ENCODE assay signal across 21 cellular contexts in genomic region chr1:62716397-62716796, GRCh38. TPM values are rescaled to one million over a fixed set of nuclear protein-coding genes. Genes with fewer than 3 reads are reported as not detected.
DNase-seq lines count a peak whose midpoint lies in the region; ATAC-seq and TF ChIP-seq lines count a peak whose summit lies in the region.
"Had no signal": no experiment of that assay in that cellular context is flagged by ENCODE, and none has a peak within 500 bp of the region (broad histone marks: within the 10 kb centered on the region; RNA-seq: fewer than 3 reads in every experiment).

No MANE protein-coding gene starts in this region.

- H3K4me1 Mint-ChIP-seq in dendritic cell treated with granulocyte-macrophage colony-stimulating factor and Interleukin-4, amounts not matched to agents 40 ng/mL and 50 ng/mL, for 4 days (ENCODE audit: low read depth), result peaks cover 14% of the 10 kb centered on the region
- H3K4me1 Mint-ChIP-seq: CD8-positive, alpha-beta memory T cell; memory B cell; nephron; stimulated activated naive CD8-positive, alpha-beta T cell treated with anti-CD3 and anti-CD28 coated beads, Interleukin-15, amount 100 ng/mL, for 72 hours had no signal

- H3K4me3 ChIP-seq in coronary artery, result no peak overlapping the region
- H3K4me3 ChIP-seq: GM12878, K562, uterus had no signal

- ATAC-seq in Right ventricle myocardium superior (ENCODE audit: poor library complexity), result peak; percentile 45
- ATAC-seq: activated CD8-positive, alpha-beta T cell treated with anti-CD3 and anti-CD28 coated beads for 36 hours; GM12878; K562; stimulated activated naive CD8-positive, alpha-beta T cell treated with anti-CD3 and anti-CD28 coated beads, Interleukin-15, amount 100 ng/mL, for 72 hours had no signal

- no peak for TF ChIP-seq CTCF in coronary artery (IDR thresholded peaks at IDR 0.05)

- H3K4me3 Mint-ChIP-seq in dendritic cell treated with granulocyte-macrophage colony-stimulating factor and Interleukin-4, amounts not matched to agents 40 ng/mL and 50 ng/mL, for 4 days, result no peak overlapping the region
- H3K4me3 Mint-ChIP-seq: activated CD8-positive, alpha-beta T cell treated with anti-CD3 and anti-CD28 coated beads for 36 hours; CD8-positive, alpha-beta memory T cell; memory B cell; nephron; stimulated activated naive CD8-positive, alpha-beta T cell treated with anti-CD3 and anti-CD28 coated beads, Interleukin-15, amount 100 ng/mL, for 72 hours had no signal

- DNase-seq in Right ventricle myocardium superior (no peak), cardiac septum (ENCODE audit: low spot score) (no peak), NOMO-1 treated with DMSO at 0.1 percent for 48 hours (lab: John Stamatoyannopoulos, UW; ENCODE audit: unreplicated experiment) (peak; percentile 47), renal cortical epithelial cell (ENCODE audit: low read depth) (peak; percentile 13), 8988T (no peak), coronary artery (ENCODE audit: low spot score) (no peak)
- no peak for DNase-seq in effector CD8-positive, alpha-beta T cell (lab: John Stamatoyannopoulos, UW)
- DNase-seq: activated CD8-positive, alpha-beta T cell treated with anti-CD3 and anti-CD28 coated beads for 36 hours; CD8-positive, alpha-beta memory T cell; DND-41; effector memory CD4-positive, alpha-beta T cell; NCI-H1417 treated with DMSO at 0.1 percent for 48 hours; NCI-H446 treated with DMSO at 0.1 percent for 48 hours; OCI-M1; stimulated activated naive CD8-positive, alpha-beta T cell treated with anti-CD3 and anti-CD28 coated beads, Interleukin-15, amount 100 ng/mL, for 72 hours; uterus had no signal

- H3K9me3 Mint-ChIP-seq in dendritic cell treated with granulocyte-macrophage colony-stimulating factor and Interleukin-4, amounts not matched to agents 40 ng/mL and 50 ng/mL, for 4 days, result no peaks in the 10 kb centered on the region
- H3K9me3 Mint-ChIP-seq: activated CD8-positive, alpha-beta T cell treated with anti-CD3 and anti-CD28 coated beads for 36 hours; CD8-positive, alpha-beta memory T cell; memory B cell; nephron; stimulated activated naive CD8-positive, alpha-beta T cell treated with anti-CD3 and anti-CD28 coated beads, Interleukin-15, amount 100 ng/mL, for 72 hours had no signal

- intact Hi-C loops in Right ventricle myocardium superior (cut with DNase I) (no loop called here), cardiac septum (cut with DNase I) (no loop called here)
- intact Hi-C loops in dendritic cell treated with granulocyte-macrophage colony-stimulating factor and Interleukin-4, amounts not matched to agents 40 ng/mL and 50 ng/mL, for 4 days (cut with micrococcal nuclease), result no loop called here

- H3K36me3 Mint-ChIP-seq in dendritic cell treated with granulocyte-macrophage colony-stimulating factor and Interleukin-4, amounts not matched to agents 40 ng/mL and 50 ng/mL, for 4 days (ENCODE audit: low read depth), result no peaks in the 10 kb centered on the region
- H3K36me3 Mint-ChIP-seq: CD8-positive, alpha-beta memory T cell; memory B cell had no signal

- peak overlapping the region; percentile 37 for H3K27ac Mint-ChIP-seq in dendritic cell treated with granulocyte-macrophage colony-stimulating factor and Interleukin-4, amounts not matched to agents 40 ng/mL and 50 ng/mL, for 4 days
- H3K27ac Mint-ChIP-seq: activated CD8-positive, alpha-beta T cell treated with anti-CD3 and anti-CD28 coated beads for 36 hours; CD8-positive, alpha-beta memory T cell; memory B cell; nephron; stimulated activated naive CD8-positive, alpha-beta T cell treated with anti-CD3 and anti-CD28 coated beads, Interleukin-15, amount 100 ng/mL, for 72 hours had no signal

- no peaks in the 10 kb centered on the region for H3K27me3 Mint-ChIP-seq in dendritic cell treated with granulocyte-macrophage colony-stimulating factor and Interleukin-4, amounts not matched to agents 40 ng/mL and 50 ng/mL, for 4 days
- H3K27me3 Mint-ChIP-seq: activated CD8-positive, alpha-beta T cell treated with anti-CD3 and anti-CD28 coated beads for 36 hours; stimulated activated naive CD8-positive, alpha-beta T cell treated with anti-CD3 and anti-CD28 coated beads, Interleukin-15, amount 100 ng/mL, for 72 hours had no signal

- H3K27ac ChIP-seq in coronary artery, result no peak overlapping the region
- H3K27ac ChIP-seq: uterus had no signal

RNA-seq across cellular contexts. Expression of gene DOCK7, which starts 28.2 kb away (rescaled TPM):
- total RNA-seq in Right ventricle myocardium superior, result 7.7 TPM
- total RNA-seq in cardiac septum, result 12.8 TPM
- 71.4 and 132 TPM in 2 replicates for total RNA-seq in renal cortical epithelial cell

Comparison
In these comparisons a context has a peak if more than half of its experiments do, and no peak if none do; other contexts are left out.
1. DNase-seq: peak in NOMO-1 treated with DMSO at 0.1 percent for 48 hours (single experiment) and renal cortical epithelial cell (single experiment); none in Right ventricle myocardium superior (single experiment), cardiac septum (single experiment), 8988T (single experiment), effector CD8-positive, alpha-beta T cell (single experiment) and coronary artery (single experiment).